8 cellular contexts compared by ENCODE assay signal in genomic region chr7:18495412-18496335, GRCh38. TPM values are rescaled to one million over a fixed set of nuclear protein-coding genes. Genes with fewer than 3 reads are reported as not detected.
DNase-seq lines count a peak whose midpoint lies in the region; ATAC-seq and TF ChIP-seq lines count a peak whose summit lies in the region.

HDAC9 (plus strand) TSS chr7:18495749; CDS start chr7:18496303, 554 bp downstream.

- H3K36me3 ChIP-seq in kidney epithelial cell (ENCODE audit: control insufficient read depth, insufficient read depth, low read length): no peaks in the 10 kb centered on the region

- DNase-seq in DMS53 (lab: John Stamatoyannopoulos, UW) (peak; percentile 81), GM20000 (ENCODE audit: low spot score) (peak; percentile 32), NOMO-1 treated with dmso at 0.1 percent for 144 hours (lab: John Stamatoyannopoulos, UW; ENCODE audit: unreplicated experiment) (peak; percentile 59), cerebellum (ENCODE audit: low spot score) (peak; percentile 68), kidney epithelial cell (ENCODE audit: low read depth) (peak; percentile 53), activated gamma-delta T cell (lab: John Stamatoyannopoulos, UW) (no peak)

- no peaks in the 10 kb centered on the region for H3K27me3 Mint-ChIP-seq in stimulated activated memory B cell treated with anti-CD40 and anti-IgM and Interleukin-4, amounts not matched to agents 10 μg/mL and 1 μg/mL and 100 μg/mL, for 72 hours

- no peaks in the 10 kb centered on the region for H3K27me3 ChIP-seq in kidney epithelial cell (ENCODE audit: control insufficient read depth, insufficient read depth, low read length)

- ATAC-seq in HG03558 (IDR thresholded peaks at IDR 0.05; ENCODE audit: extremely low read depth, unreplicated experiment): peak; percentile 82
- ATAC-seq in stimulated activated memory B cell treated with anti-CD40 and anti-IgM and Interleukin-4, amounts not matched to agents 10 μg/mL and 1 μg/mL and 100 μg/mL, for 72 hours: peak; percentile 95

- no peak for TF ChIP-seq CTCF in GM20000 (IDR thresholded peaks at IDR 0.05; ENCODE audit: extremely low read depth, missing control alignments)
- no peak for TF ChIP-seq CTCF in kidney epithelial cell (IDR thresholded peaks at IDR 0.05; ENCODE audit: insufficient read depth, low read length, poor library complexity, severe bottlenecking)

- H3K36me3 Mint-ChIP-seq in stimulated activated memory B cell treated with anti-CD40 and anti-IgM and Interleukin-4, amounts not matched to agents 10 μg/mL and 1 μg/mL and 100 μg/mL, for 72 hours: no peaks in the 10 kb centered on the region

- peak within 1 kb of the TSS; percentile 43 for H3K4me3 ChIP-seq in kidney epithelial cell (ENCODE audit: low read depth, low read length)

- no peaks in the 10 kb centered on the region for H3K9me3 Mint-ChIP-seq in stimulated activated memory B cell treated with anti-CD40 and anti-IgM and Interleukin-4, amounts not matched to agents 10 μg/mL and 1 μg/mL and 100 μg/mL, for 72 hours

- peaks cover 46% of the 10 kb centered on the region for H3K4me1 Mint-ChIP-seq in stimulated activated memory B cell treated with anti-CD40 and anti-IgM and Interleukin-4, amounts not matched to agents 10 μg/mL and 1 μg/mL and 100 μg/mL, for 72 hours

- H3K4me3 Mint-ChIP-seq in stimulated activated memory B cell treated with anti-CD40 and anti-IgM and Interleukin-4, amounts not matched to agents 10 μg/mL and 1 μg/mL and 100 μg/mL, for 72 hours: peak within 1 kb of the TSS; percentile 80

- H3K27ac Mint-ChIP-seq in stimulated activated memory B cell treated with anti-CD40 and anti-IgM and Interleukin-4, amounts not matched to agents 10 μg/mL and 1 μg/mL and 100 μg/mL, for 72 hours: peak within 1 kb of the TSS; percentile 88

RNA-seq across cellular contexts. Expression of gene HDAC9, which starts in this region (rescaled TPM):
- total RNA-seq in cerebellum: 62.0 TPM
- total RNA-seq in kidney epithelial cell: 80.1 and 84.5 TPM in 2 replicates
